16 cellular contexts compared by ENCODE assay signal in the genomic region with DNA sequence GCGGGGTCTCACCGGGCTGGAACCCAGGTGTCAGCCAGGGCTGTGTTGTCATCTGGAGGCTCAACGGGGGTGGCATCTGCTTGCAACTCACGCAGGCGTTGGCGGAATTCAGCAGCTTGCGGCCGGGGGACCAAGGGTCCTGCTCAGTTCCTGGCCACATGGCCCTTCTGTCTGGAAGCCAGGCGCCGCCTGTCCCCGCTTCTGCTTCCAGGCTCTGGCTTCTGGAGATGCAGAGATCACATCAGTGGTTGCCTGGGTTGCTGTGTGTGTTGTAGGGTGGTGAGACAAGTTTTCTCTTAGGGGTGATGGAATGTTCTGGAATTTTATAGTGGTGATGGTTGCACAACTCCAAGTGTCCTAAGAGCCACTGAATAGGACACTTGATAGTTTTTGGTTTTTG. TPM values are rescaled to one million over a fixed set of nuclear protein-coding genes. Genes with fewer than 3 reads are reported as not detected.
DNase-seq lines count a peak whose midpoint lies in the region; ATAC-seq, FAIRE-seq and TF ChIP-seq lines count a peak whose summit lies in the region.
"Had no signal": no experiment of that assay in that cellular context is flagged by ENCODE, and none has a peak within 500 bp of the region (broad histone marks: within the 10 kb centered on the region; RNA-seq: fewer than 3 reads in every experiment).

No MANE protein-coding gene starts in this region.

- DNase-seq in AG08395 (ENCODE audit: low spot score) (peak; percentile 48), GM23338 (ENCODE audit: low spot score) (no peak), K562 (ENCODE audit: extremely low read depth in 1 of 4, low spot score in 3 of 4) (no peak), lower lobe of right lung (peak; percentile 48), NCI-H1092 treated with DMSO at 0.1 percent for 48 hours (lab: John Stamatoyannopoulos, UW) (no peak), lower leg skin (ENCODE audit: low spot score in 2 of 2) (no peak), NCI-H82 (lab: John Stamatoyannopoulos, UW) (no peak)
- DNase-seq: activated CD4-positive, alpha-beta T cell treated with anti-CD3 and anti-CD28 coated beads, Interleukin-2, amount 50 U/mL, for 4 hours; activated naive CD4-positive, alpha-beta T cell treated with anti-CD3 and anti-CD28 coated beads for 36 hours; AML-193; GF-D8; NCI-H146 had no signal

- 0 out of 3 replicates have a peak, but pooled peaks cover 6% of the 10 kb centered on the region for H3K4me1 Mint-ChIP-seq in GM23338

- H3K27me3 Mint-ChIP-seq in GM23338 (ENCODE audit: insufficient read depth, low read depth, poor library complexity), result peaks cover 10% of the 10 kb centered on the region
- H3K27me3 Mint-ChIP-seq: memory B cell had no signal

- H3K4me3 Mint-ChIP-seq in GM23338, result no peak overlapping the region; the same call in 2 of the 3 replicates
- H3K4me3 Mint-ChIP-seq: activated naive CD4-positive, alpha-beta T cell treated with anti-CD3 and anti-CD28 coated beads for 36 hours had no signal

- H3K9ac ChIP-seq in K562 (ENCODE audit: insufficient read depth in 1 of 2, low read depth in 2 of 2, low read length in 2 of 2), result peak overlapping the region in 1 of 2 experiments; percentile 61; a peak in 2 of 4 replicates

- H3K27me3 ChIP-seq in GM23338 (ENCODE audit: insufficient read depth), result no peaks in the 10 kb centered on the region
- no peaks in the 10 kb centered on the region for H3K27me3 ChIP-seq in K562 (ENCODE audit: control insufficient read depth in 2 of 2, insufficient read depth in 2 of 2, low read length in 2 of 2)
- no peaks in the 10 kb centered on the region for H3K27me3 ChIP-seq in lower lobe of right lung (ENCODE audit: low read depth)
- H3K27me3 ChIP-seq: SJSA1, thyroid gland had no signal

- in situ Hi-C loops in K562 (cut with MboI), result no loop called here

- TF ChIP-seq EP300 in K562 (IDR thresholded peaks at IDR 0.05; ENCODE audit: low read length), result no peak

- H3K27ac ChIP-seq in GM23338 (ENCODE audit: low read depth), result no peak overlapping the region
- no peak overlapping the region for H3K27ac ChIP-seq in K562 (ENCODE audit: extremely low read depth, low read depth, low read length)
- no peak overlapping the region for H3K27ac ChIP-seq in lower lobe of right lung
- H3K27ac ChIP-seq: SJSA1, thyroid gland had no signal

- peaks cover 2% of the 10 kb centered on the region; the same call in 1 of the 3 replicates for H3K9me3 Mint-ChIP-seq in GM23338
- H3K9me3 Mint-ChIP-seq: activated naive CD4-positive, alpha-beta T cell treated with anti-CD3 and anti-CD28 coated beads for 36 hours; memory B cell had no signal

- POLR2A ChIA-PET in K562 (lab: Yijun Ruan, JAX), result no interaction called here

- 86% methylated on average over 10 of the region's 11 CpGs for WGBS in K562 (ENCODE audit: insufficient coverage, low coverage, missing lambda C conversion rate)
- 70 to 79% methylated on average over 11 of the region's 11 CpGs for whole genome bisulfite sequencing in lower leg skin, 2 donors

- H2AFZ ChIP-seq in GM23338, result no peak overlapping the region
- H2AFZ ChIP-seq in K562 (ENCODE audit: low read depth, low read length), result no peak overlapping the region

- H3K9me1 ChIP-seq in K562 (ENCODE audit: control insufficient read depth, insufficient read depth, low read length), result no peaks in the 10 kb centered on the region

- peak overlapping the region; percentile 36; the same call in 1 of the 2 replicates for H3K27ac Mint-ChIP-seq in GM23338
- H3K27ac Mint-ChIP-seq: activated naive CD4-positive, alpha-beta T cell treated with anti-CD3 and anti-CD28 coated beads for 36 hours had no signal

- H3K9me3 ChIP-seq in K562 (replicated peaks; ENCODE audit: control insufficient read depth, insufficient read depth, low read depth, low read length), result no peaks in the 10 kb centered on the region
- H3K9me3 ChIP-seq in lower lobe of right lung, result no peaks in the 10 kb centered on the region
- H3K9me3 ChIP-seq: SJSA1, thyroid gland had no signal

- intact Hi-C loops in K562 (cut with micrococcal nuclease), result no loop called here
- intact Hi-C loops in lower lobe of right lung (cut with DNase I), result no loop called here
- intact Hi-C loops in lower leg skin (cut with DNase I; ENCODE audit: low total_unique reads), result no loop called here

- H3K9me2 ChIP-seq in GM23338 (ENCODE audit: insufficient read depth), result no peaks in the 10 kb centered on the region

- TF ChIP-seq RAD21 in K562 (CRISPR knock-in tag; conservative IDR thresholded peaks at IDR 0.05 in 1 of 2, IDR thresholded peaks at IDR 0.05 in 1 of 2), result no peak

- H3K4me1 ChIP-seq in GM23338 (ENCODE audit: insufficient read depth) (peaks cover 3% of the 10 kb centered on the region; the same call in 1 of the 2 replicates), K562 (replicated peaks in 1 of 2; ENCODE audit: control insufficient read depth in 2 of 2, insufficient read depth in 2 of 2, low read length in 2 of 2) (peaks cover 10 to 67% of the 10 kb centered on the region in 2 experiments; a peak in 4 of 5 replicates), lower lobe of right lung (peaks cover 48% of the 10 kb centered on the region)

- H4K20me1 ChIP-seq in GM23338 (replicated peaks; ENCODE audit: insufficient read depth) (peaks cover 7% of the 10 kb centered on the region), K562 (replicated peaks; ENCODE audit: control insufficient read depth, insufficient read depth, low read length) (no peaks in the 10 kb centered on the region; the same call in 1 of the 2 replicates)

- no TSS peak for BruUV-seq in K562 (replicated peaks; lab: Mats Ljungman, UMichigan)

- H3K4me2 ChIP-seq in GM23338 (no peak overlapping the region), K562 (ENCODE audit: insufficient read depth, low read length) (no peak overlapping the region)

- H3K79me2 ChIP-seq in GM23338 (replicated peaks; ENCODE audit: insufficient read depth) (peaks cover 76% of the 10 kb centered on the region), K562 (ENCODE audit: control insufficient read depth, insufficient read depth, low read length) (peaks cover 85% of the 10 kb centered on the region)

- H3F3A ChIP-seq in GM23338 (replicated peaks; ENCODE audit: low read depth), result peaks cover 4% of the 10 kb centered on the region

- peaks cover 18% of the 10 kb centered on the region for H3K36me3 Mint-ChIP-seq in GM23338 (ENCODE audit: low read depth)

- CTCF ChIA-PET in K562 (lab: Yijun Ruan, JAX; ENCODE audit: low intra/inter-chr PET ratio), result no interaction called here

- TF ChIP-seq CTCF in GM23338 (conservative IDR thresholded peaks at IDR 0.05; ENCODE audit: low read depth in 2 of 2), result no peak
- TF ChIP-seq CTCF in K562 (IDR thresholded peaks at IDR 0.05 in 2 of 3, conservative IDR thresholded peaks at IDR 0.05 in 1 of 3; ENCODE audit: insufficient read depth in 2 of 3, low read depth in 1 of 3, low read length in 3 of 3), result no peak
- TF ChIP-seq CTCF in lower lobe of right lung (IDR thresholded peaks at IDR 0.05), result no peak
- no peak for TF ChIP-seq CTCF in lower leg skin (IDR thresholded peaks at IDR 0.05)

- ATAC-seq in GM23338 (no peak), K562 (no peak), lower lobe of right lung (peak in 1 of 2 donors; percentile 17), HG02840 (IDR thresholded peaks at IDR 0.05; ENCODE audit: low FRiP score, unreplicated experiment) (no peak)

- no peak for FAIRE-seq in K562 (lab: Jason Lieb, UNC)

- TF ChIP-seq POLR2A in K562 (conservative IDR thresholded peaks at IDR 0.05), result no peak
- TF ChIP-seq POLR2A in lower leg skin (IDR thresholded peaks at IDR 0.05), result no peak

- H3K4me3 ChIP-seq in GM23338, result no peak overlapping the region
- no peak overlapping the region for H3K4me3 ChIP-seq in K562
- H3K4me3 ChIP-seq in lower lobe of right lung, result no peak overlapping the region
- H3K4me3 ChIP-seq in lower leg skin (ENCODE audit: low read depth, poor library complexity, severe bottlenecking), result no peak overlapping the region
- H3K4me3 ChIP-seq: SJSA1, thyroid gland had no signal

- H3K36me3 ChIP-seq in GM23338 (ENCODE audit: insufficient read depth) (no peaks in the 10 kb centered on the region), K562 (ENCODE audit: control insufficient read depth, insufficient read depth, low read length) (peaks cover 58% of the 10 kb centered on the region; the same call in 1 of the 3 replicates), lower lobe of right lung (peaks cover 27% of the 10 kb centered on the region)

RNA-seq across cellular contexts. Expression of gene ADAT3, which starts 5.0 kb away (rescaled TPM):
- 10.6 and 12.4 TPM in 2 replicates for total RNA-seq in GM23338 (2014; rRNA removed; shearing (Covaris generic))
- 7.8 and 7.9 TPM in 2 replicates for polyA plus RNA-seq in GM23338 (2016; fragmentation: Nextera tagmentation; extraction: Ambion mirVana)
- total RNA-seq in K562 (2011; cell fraction: chromatin; rRNA removed; ENCODE audit: low replicate concordance), result 6.3 and 20.5 TPM in 2 replicates
- 18.0 and 18.5 TPM in 2 replicates for total RNA-seq in K562 (2011; cell fraction: nucleolus; rRNA removed)
- total RNA-seq in K562 (2011; cell fraction: nucleoplasm; rRNA removed), result 5.6 and 6.9 TPM in 2 replicates
- total RNA-seq in K562 (2014; rRNA removed), result 7.8 and 10.4 TPM in 2 replicates
- not detected in 2 replicates for total RNA-seq in K562 (2014; rRNA removed; fragmentation: Illumina TruSeq; extraction: Trizol)
- total RNA-seq in K562 (2015; rRNA removed; fragmentation: Illumina TruSeq; extraction: Trizol), result 0.72 and 1.7 TPM in 2 replicates
- total RNA-seq in K562 (2021), result 15.1 and 15.6 TPM in 2 replicates
- polyA plus RNA-seq in K562 (2011; rRNA removed), result 0.67 and 1.1 TPM in 2 replicates
- polyA plus RNA-seq in K562 (2011; cell fraction: cytosol; rRNA removed), result 1.1 and 11.4 TPM in 2 replicates
- 3.3 and 11.9 TPM in 2 replicates for polyA plus RNA-seq in K562 (2011; cell fraction: nucleus; rRNA removed)
- 6.8 and 6.9 TPM in 2 replicates for polyA plus RNA-seq in K562 (2012)
- 0.68 TPM in 1 of 2 replicates, not detected in the other for polyA plus RNA-seq in K562 (2014; fragmentation: Illumina TruSeq; extraction: Trizol)
- not detected for polyA plus RNA-seq in K562 (2014; fragmentation: Nextera tagmentation; extraction: Ambion mirVana)
- 9.2 and 10.2 TPM in 2 replicates for polyA plus RNA-seq in K562 (2014; rRNA removed)
- 0.18 and 0.21 TPM in 2 replicates for polyA minus RNA-seq in K562 (2011; rRNA and poly(A)+ RNA removed)
- polyA minus RNA-seq in K562 (2011; cell fraction: cytosol; rRNA and poly(A)+ RNA removed), result 4.5 and 5.4 TPM in 2 replicates
- polyA minus RNA-seq in K562 (2011; cell fraction: nucleus; rRNA and poly(A)+ RNA removed), result 2.1 and 3.4 TPM in 2 replicates
- 6.2 TPM for total RNA-seq in lower lobe of right lung
- total RNA-seq in lower leg skin, result 10 to 100 TPM; 20.1 to 27.3 (median 25.7) TPM

RNA-seq across cellular contexts. Expression of gene SCAMP4, which starts 5.0 kb away (rescaled TPM):
- 87.0 and 106 TPM in 2 replicates for total RNA-seq in GM23338 (2014; rRNA removed; shearing (Covaris generic))
- polyA plus RNA-seq in GM23338 (2016; fragmentation: Nextera tagmentation; extraction: Ambion mirVana) (35.5 and 39.4 TPM in 2 replicates), K562 (2011; rRNA removed) (6.7 and 8.9 TPM in 2 replicates), K562 (2014; fragmentation: Illumina TruSeq; extraction: Trizol) (15.2 and 26.1 TPM in 2 replicates), K562 (2014; fragmentation: Nextera tagmentation; extraction: Ambion mirVana) (under 1 TPM; 0.81 to 0.89 TPM), K562 (2014; rRNA removed) (17.1 and 19.3 TPM in 2 replicates)
- total RNA-seq in K562 (2011; cell fraction: chromatin; rRNA removed; ENCODE audit: low replicate concordance), result 53.4 and 162 TPM in 2 replicates
- total RNA-seq in K562 (2011; cell fraction: nucleolus; rRNA removed), result 113 and 133 TPM in 2 replicates
- 92.1 and 94.1 TPM in 2 replicates for total RNA-seq in K562 (2011; cell fraction: nucleoplasm; rRNA removed)
- total RNA-seq in K562 (2014; rRNA removed) (20.9 and 26.4 TPM in 2 replicates), K562 (2014; rRNA removed; fragmentation: Illumina TruSeq; extraction: Trizol) (4.1 and 5.6 TPM in 2 replicates), K562 (2015; rRNA removed; fragmentation: Illumina TruSeq; extraction: Trizol) (12.8 and 13.2 TPM in 2 replicates), K562 (2021) (40.3 and 45.9 TPM in 2 replicates), lower lobe of right lung (65.0 TPM), lower leg skin (100 to 1,000 TPM; 108 to 119 (median 113) TPM)
- polyA plus RNA-seq in K562 (2011; cell fraction: cytosol; rRNA removed), result 8.3 and 13.1 TPM in 2 replicates
- 20.3 and 35.7 TPM in 2 replicates for polyA plus RNA-seq in K562 (2011; cell fraction: nucleus; rRNA removed)
- polyA plus RNA-seq in K562 (2012), result 26.7 and 53.0 TPM in 2 replicates
- 3.4 and 5.9 TPM in 2 replicates for polyA minus RNA-seq in K562 (2011; rRNA and poly(A)+ RNA removed)
- 13.0 and 23.2 TPM in 2 replicates for polyA minus RNA-seq in K562 (2011; cell fraction: cytosol; rRNA and poly(A)+ RNA removed)
- polyA minus RNA-seq in K562 (2011; cell fraction: nucleus; rRNA and poly(A)+ RNA removed), result 12.0 and 13.3 TPM in 2 replicates

RNA-seq across cellular contexts. Expression of gene ABHD17A, which starts 24.9 kb away (rescaled TPM):
- total RNA-seq in GM23338 (2014; rRNA removed; shearing (Covaris generic)), result 68.8 and 99.9 TPM in 2 replicates
- 34.2 and 37.1 TPM in 2 replicates for polyA plus RNA-seq in GM23338 (2016; fragmentation: Nextera tagmentation; extraction: Ambion mirVana)
- 29.4 and 87.9 TPM in 2 replicates for total RNA-seq in K562 (2011; cell fraction: chromatin; rRNA removed; ENCODE audit: low replicate concordance)
- 61.7 and 67.8 TPM in 2 replicates for total RNA-seq in K562 (2011; cell fraction: nucleolus; rRNA removed)
- total RNA-seq in K562 (2011; cell fraction: nucleoplasm; rRNA removed), result 40.1 and 45.4 TPM in 2 replicates
- total RNA-seq in K562 (2014; rRNA removed), result 135 and 157 TPM in 2 replicates
- 0.93 and 1.5 TPM in 2 replicates for total RNA-seq in K562 (2014; rRNA removed; fragmentation: Illumina TruSeq; extraction: Trizol)
- total RNA-seq in K562 (2015; rRNA removed; fragmentation: Illumina TruSeq; extraction: Trizol), result 18.9 and 26.5 TPM in 2 replicates
- 84.2 and 87.7 TPM in 2 replicates for total RNA-seq in K562 (2021)
- polyA plus RNA-seq in K562 (2011; rRNA removed), result 24.6 and 45.3 TPM in 2 replicates
- polyA plus RNA-seq in K562 (2011; cell fraction: cytosol; rRNA removed), result 54.2 and 174 TPM in 2 replicates
- polyA plus RNA-seq in K562 (2011; cell fraction: nucleus; rRNA removed), result 117 and 184 TPM in 2 replicates
- polyA plus RNA-seq in K562 (2012), result 47.5 and 74.5 TPM in 2 replicates
- 3.6 and 16.9 TPM in 2 replicates for polyA plus RNA-seq in K562 (2014; fragmentation: Illumina TruSeq; extraction: Trizol)
- polyA plus RNA-seq in K562 (2014; fragmentation: Nextera tagmentation; extraction: Ambion mirVana), result under 1 TPM in 1 of 2 experiments, not detected in 1; 0.04 TPM
- polyA plus RNA-seq in K562 (2014; rRNA removed), result 95.1 and 99.0 TPM in 2 replicates
- polyA minus RNA-seq in K562 (2011; rRNA and poly(A)+ RNA removed), result 6.9 and 11.0 TPM in 2 replicates
- 26.1 and 39.4 TPM in 2 replicates for polyA minus RNA-seq in K562 (2011; cell fraction: cytosol; rRNA and poly(A)+ RNA removed)
- polyA minus RNA-seq in K562 (2011; cell fraction: nucleus; rRNA and poly(A)+ RNA removed), result 15.3 and 15.8 TPM in 2 replicates
- total RNA-seq in lower lobe of right lung, result 76.4 TPM
- total RNA-seq in lower leg skin, result 100 to 1,000 TPM; 154 to 201 (median 186) TPM

RNA-seq across cellular contexts. Expression of gene CSNK1G2, which starts 30.8 kb away (rescaled TPM):
- 113 and 147 TPM in 2 replicates for total RNA-seq in GM23338 (2014; rRNA removed; shearing (Covaris generic))
- polyA plus RNA-seq in GM23338 (2016; fragmentation: Nextera tagmentation; extraction: Ambion mirVana) (39.6 and 55.9 TPM in 2 replicates), K562 (2011; rRNA removed) (49.5 and 66.2 TPM in 2 replicates), K562 (2014; fragmentation: Illumina TruSeq; extraction: Trizol) (45.2 and 91.1 TPM in 2 replicates), K562 (2014; fragmentation: Nextera tagmentation; extraction: Ambion mirVana) (under 1 TPM; 0.48 to 0.72 TPM), K562 (2014; rRNA removed) (119 and 126 TPM in 2 replicates)
- 59.6 and 151 TPM in 2 replicates for total RNA-seq in K562 (2011; cell fraction: chromatin; rRNA removed; ENCODE audit: low replicate concordance)
- 123 and 129 TPM in 2 replicates for total RNA-seq in K562 (2011; cell fraction: nucleolus; rRNA removed)
- total RNA-seq in K562 (2011; cell fraction: nucleoplasm; rRNA removed), result 43.4 and 57.3 TPM in 2 replicates
- total RNA-seq in K562 (2014; rRNA removed) (105 and 124 TPM in 2 replicates), K562 (2014; rRNA removed; fragmentation: Illumina TruSeq; extraction: Trizol) (9.8 and 25.1 TPM in 2 replicates), K562 (2015; rRNA removed; fragmentation: Illumina TruSeq; extraction: Trizol) (60.4 and 66.9 TPM in 2 replicates), K562 (2021) (91.3 and 95.8 TPM in 2 replicates), lower lobe of right lung (55.4 TPM), lower leg skin (10 to 100 TPM; 58.8 to 76.9 (median 63.1) TPM)
- 72.0 and 157 TPM in 2 replicates for polyA plus RNA-seq in K562 (2011; cell fraction: cytosol; rRNA removed)
- 308 and 494 TPM in 2 replicates for polyA plus RNA-seq in K562 (2011; cell fraction: nucleus; rRNA removed)
- polyA plus RNA-seq in K562 (2012), result 84.6 and 108 TPM in 2 replicates
- polyA minus RNA-seq in K562 (2011; rRNA and poly(A)+ RNA removed), result 12.4 and 27.0 TPM in 2 replicates
- polyA minus RNA-seq in K562 (2011; cell fraction: cytosol; rRNA and poly(A)+ RNA removed), result 53.7 and 53.8 TPM in 2 replicates
- polyA minus RNA-seq in K562 (2011; cell fraction: nucleus; rRNA and poly(A)+ RNA removed), result 33.9 and 35.9 TPM in 2 replicates

RNA-seq across cellular contexts. Expression of gene KLF16, which starts 46.8 kb away (rescaled TPM):
- 20.2 and 22.0 TPM in 2 replicates for total RNA-seq in GM23338 (2014; rRNA removed; shearing (Covaris generic))
- polyA plus RNA-seq in GM23338 (2016; fragmentation: Nextera tagmentation; extraction: Ambion mirVana) (8.9 and 12.3 TPM in 2 replicates), K562 (2011; rRNA removed) (3.7 and 4.8 TPM in 2 replicates), K562 (2014; fragmentation: Illumina TruSeq; extraction: Trizol) (6.8 and 13.1 TPM in 2 replicates), K562 (2014; fragmentation: Nextera tagmentation; extraction: Ambion mirVana) (under 1 TPM; 0.04 to 0.10 TPM), K562 (2014; rRNA removed) (15.4 and 27.5 TPM in 2 replicates)
- total RNA-seq in K562 (2011; cell fraction: chromatin; rRNA removed; ENCODE audit: low replicate concordance), result 5.8 and 14.0 TPM in 2 replicates
- 11.7 and 16.7 TPM in 2 replicates for total RNA-seq in K562 (2011; cell fraction: nucleolus; rRNA removed)
- 6.4 and 7.5 TPM in 2 replicates for total RNA-seq in K562 (2011; cell fraction: nucleoplasm; rRNA removed)
- total RNA-seq in K562 (2014; rRNA removed) (15.5 and 22.0 TPM in 2 replicates), K562 (2014; rRNA removed; fragmentation: Illumina TruSeq; extraction: Trizol) (3.4 and 3.8 TPM in 2 replicates), K562 (2015; rRNA removed; fragmentation: Illumina TruSeq; extraction: Trizol) (7.9 and 9.4 TPM in 2 replicates), K562 (2021) (59.1 and 60.4 TPM in 2 replicates), lower lobe of right lung (22.2 TPM), lower leg skin (10 to 100 TPM in 3 of 4 donors, 1 to 10 TPM in 1; 9.0 to 16.2 (median 13.5) TPM)
- 7.1 and 44.8 TPM in 2 replicates for polyA plus RNA-seq in K562 (2011; cell fraction: cytosol; rRNA removed)
- 14.2 and 29.1 TPM in 2 replicates for polyA plus RNA-seq in K562 (2011; cell fraction: nucleus; rRNA removed)
- polyA plus RNA-seq in K562 (2012), result 20.8 and 23.7 TPM in 2 replicates
- polyA minus RNA-seq in K562 (2011; rRNA and poly(A)+ RNA removed), result 1.0 and 1.3 TPM in 2 replicates
- 15.0 and 25.4 TPM in 2 replicates for polyA minus RNA-seq in K562 (2011; cell fraction: cytosol; rRNA and poly(A)+ RNA removed)
- 5.8 and 6.6 TPM in 2 replicates for polyA minus RNA-seq in K562 (2011; cell fraction: nucleus; rRNA and poly(A)+ RNA removed)

Comparison
In these comparisons a context has a peak if more than half of its experiments do, and no peak if none do; other contexts are left out.
1. DNase-seq: peak in AG08395 (single experiment) and lower lobe of right lung (single experiment); none in GM23338 (single experiment), K562 (0 of 4), NCI-H1092 treated with DMSO at 0.1 percent for 48 hours (single experiment), lower leg skin (0 of 2) and NCI-H82 (single experiment).